Comparison of ENCODE assay signal across 21 cellular contexts in the genomic region with DNA sequence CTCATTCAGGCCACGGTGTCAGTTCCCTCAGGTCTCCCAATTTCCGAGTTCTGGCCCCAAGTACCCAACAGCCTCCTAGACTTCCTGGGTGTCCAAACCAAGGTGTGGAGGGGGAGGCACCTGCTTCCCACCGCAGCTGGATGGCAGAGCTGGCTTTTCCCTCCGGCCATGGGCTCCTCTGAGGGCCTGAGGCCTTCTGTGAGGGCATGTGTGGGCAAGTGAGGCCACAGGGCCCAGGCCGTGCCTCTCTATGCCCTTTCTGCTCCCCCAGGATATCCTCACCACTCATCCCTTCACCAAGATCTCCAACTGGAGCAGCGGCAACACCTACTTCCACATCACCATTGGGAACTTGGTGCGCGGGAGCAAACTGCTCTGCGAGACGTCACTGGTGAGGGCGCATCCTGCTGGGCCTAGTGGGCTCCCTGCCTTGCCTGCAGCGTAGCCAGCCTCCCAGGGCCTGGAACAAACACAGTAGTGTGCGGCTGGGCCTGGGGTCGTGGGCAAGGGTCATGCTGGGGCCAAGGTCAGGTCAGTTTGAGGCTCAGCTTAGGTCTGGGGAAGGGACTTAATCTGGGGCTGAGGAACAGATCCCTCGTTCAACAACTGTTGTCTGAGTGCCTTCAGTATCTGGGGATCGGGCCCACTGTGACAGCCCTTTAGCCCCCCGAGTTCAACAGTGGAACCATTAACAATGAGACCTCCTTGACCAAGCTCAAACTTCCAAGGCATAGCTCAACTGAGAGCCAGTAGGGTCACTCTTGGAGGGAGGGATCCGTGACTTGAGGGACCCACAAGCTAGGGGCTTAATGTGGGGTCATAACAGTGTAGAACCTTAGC.
"Had no signal": no experiment of that assay in that cellular context is flagged by ENCODE, and none has a peak within 500 bp of the region (broad histone marks: within the 10 kb centered on the region; RNA-seq: fewer than 3 reads in every experiment).

No MANE protein-coding gene starts in this region.

- H3K27me3 ChIP-seq: breast epithelium, gastrocnemius medialis, uterus had no signal

- DNase-seq: activated CD4-positive, alpha-beta T cell treated with anti-CD3 and anti-CD28 coated beads for 1 hour; activated CD4-positive, alpha-beta T cell treated with anti-CD3 and anti-CD28 coated beads, Interleukin-2, amount 50 U/mL, for 1 hour; activated CD8-positive, alpha-beta memory T cell treated with anti-CD3 and anti-CD28 coated beads for 24 hours; activated gamma-delta T cell; activated naive CD4-positive, alpha-beta T cell treated with anti-CD3 and anti-CD28 coated beads, Interleukin-2, amount 50 U/mL, for 16 hours; central memory CD4-positive, alpha-beta T cell; dermis blood vessel endothelial cell; effector CD8-positive, alpha-beta T cell; gastrocnemius medialis; glutamatergic neuron; kidney; left colon; naive thymus-derived CD8-positive, alpha-beta T cell; stimulated activated CD4-positive, alpha-beta T cell treated with anti-CD3 and anti-CD28 coated beads, Interleukin-4, amount 100 ng/mL, for 24 hours; T-helper 17 cell; trophoblast cell; uterus had no signal

- H3K27ac ChIP-seq: breast epithelium, gastrocnemius medialis, skin epidermis, thoracic aorta, uterus had no signal

- H3K36me3 ChIP-seq: breast epithelium, gastrocnemius medialis, thoracic aorta, uterus had no signal

- H3K9me3 ChIP-seq: breast epithelium, gastrocnemius medialis, thoracic aorta, uterus had no signal

- H3K4me3 ChIP-seq: breast epithelium, gastrocnemius medialis, skin epidermis, thoracic aorta, uterus had no signal

- H3K4me1 ChIP-seq: breast epithelium, gastrocnemius medialis, uterus had no signal

- FAIRE-seq: endometrium, kidney had no signal
